In genomic region chr21:34004013-34004938, GRCh38 we compare ENCODE assay signal across 25 cellular contexts.
DNase-seq lines count a peak whose midpoint lies in the region; ATAC-seq and TF ChIP-seq lines count a peak whose summit lies in the region.
"Had no signal": no experiment of that assay in that cellular context is flagged by ENCODE, and none has a peak within 500 bp of the region (broad histone marks: within the 10 kb centered on the region; RNA-seq: fewer than 3 reads in every experiment).

No MANE protein-coding gene starts in this region.

- DNase-seq in breast epithelium (ENCODE audit: low spot score in 2 of 2): peak in 1 of 2 donors; percentile 71
- no peak for DNase-seq in MCF 10A (ENCODE audit: unreplicated experiment)
- peak; percentile 71 for DNase-seq in fibroblast of villous mesenchyme (ENCODE audit: low read depth)
- DNase-seq in osteocyte (ENCODE audit: extremely low spot score, unreplicated experiment): no peak
- no peak for DNase-seq in aorta
- no peak for DNase-seq in Karpas-422
- no peak for DNase-seq in stimulated activated naive CD4-positive, alpha-beta T cell treated with Interleukin-2 at 50 U/mL for 16 hours (lab: John Stamatoyannopoulos, UW)
- no peak for DNase-seq in activated CD8-positive, alpha-beta T cell treated with anti-CD3 and anti-CD28 coated beads, Interleukin-2, amount 10 ng/mL, durations not matched to agents 7 days and 5 days
- DNase-seq: 8988T, body of pancreas, EL, H7, hippocampal formation, Kasumi-1, kidney, naive B cell, NCI-H1092, NCI-H2081, NCI-H524, right lobe of liver, SW 1271, trophoblast cell had no signal

- no peak for TF ChIP-seq POLR2A in breast epithelium (IDR thresholded peaks at IDR 0.05)

- H3K27me3 Mint-ChIP-seq in MCF 10A (ENCODE audit: insufficient read depth, unreplicated experiment) (no peaks in the 10 kb centered on the region), osteocyte (ENCODE audit: unreplicated experiment) (no peaks in the 10 kb centered on the region)
- H3K27me3 Mint-ChIP-seq in activated CD8-positive, alpha-beta T cell treated with anti-CD3 and anti-CD28 coated beads, Interleukin-2, amount 10 ng/mL, durations not matched to agents 7 days and 5 days (ENCODE audit: low read depth): no peaks in the 10 kb centered on the region
- H3K27me3 Mint-ChIP-seq: activated naive CD8-positive, alpha-beta T cell; memory B cell; naive B cell had no signal

- H3K27me3 ChIP-seq in breast epithelium (no peaks in the 10 kb centered on the region), aorta (ENCODE audit: control insufficient read depth in 1 of 2, insufficient read depth in 2 of 2, low read length in 1 of 2) (no peaks in the 10 kb centered on the region), Karpas-422 (ENCODE audit: low read length) (no peaks in the 10 kb centered on the region)
- H3K27me3 ChIP-seq: body of pancreas, right lobe of liver had no signal

- WGBS in aorta, 2 donors: 31 to 35% methylated on average over 7 of the region's 7 CpGs

- H3K9me3 Mint-ChIP-seq in MCF 10A (ENCODE audit: unreplicated experiment) (no peaks in the 10 kb centered on the region), osteocyte (ENCODE audit: unreplicated experiment) (no peaks in the 10 kb centered on the region)
- H3K9me3 Mint-ChIP-seq in activated CD8-positive, alpha-beta T cell treated with anti-CD3 and anti-CD28 coated beads, Interleukin-2, amount 10 ng/mL, durations not matched to agents 7 days and 5 days (ENCODE audit: insufficient read depth): peaks cover 17% of the 10 kb centered on the region

- POLR2A ChIA-PET in MCF 10A (lab: Yijun Ruan, JAX): interaction anchor here (0.6 kb wide), 1 partner anchor 10 kb away, joined by 3 read pairs; no protein-coding TSS in a partner anchor
- POLR2A ChIA-PET in activated CD8-positive, alpha-beta T cell treated with anti-CD3 and anti-CD28 coated beads, Interleukin-2, amount 10 ng/mL, durations not matched to agents 7 days and 5 days (lab: Charles Lee): interaction anchor here (0.6 kb wide), 1 partner anchor 344 kb away, joined by 3 read pairs; no protein-coding TSS in a partner anchor

- H3K27ac Mint-ChIP-seq in MCF 10A (ENCODE audit: low read depth, unreplicated experiment): no peak overlapping the region
- peak overlapping the region; percentile 56 for H3K27ac Mint-ChIP-seq in osteocyte (ENCODE audit: unreplicated experiment)
- H3K27ac Mint-ChIP-seq in activated CD8-positive, alpha-beta T cell treated with anti-CD3 and anti-CD28 coated beads, Interleukin-2, amount 10 ng/mL, durations not matched to agents 7 days and 5 days: no peak overlapping the region
- H3K27ac Mint-ChIP-seq: activated naive CD8-positive, alpha-beta T cell; memory B cell; stimulated activated effector memory CD8-positive, alpha-beta T cell treated with anti-CD3 and anti-CD28 coated beads, Interleukin-12 subunit alpha, Interleukin-12 subunit beta, amount 100 ng/mL, for 72 hours had no signal

- H3K4me2 ChIP-seq in Karpas-422 (ENCODE audit: low read depth, low read length, poor library complexity, severe bottlenecking): no peak overlapping the region

- H3K9me2 ChIP-seq in Karpas-422 (replicated peaks; ENCODE audit: insufficient read depth, low read length): no peaks in the 10 kb centered on the region; the same call in 1 of the 2 replicates

- no peak overlapping the region for H3K4me3 Mint-ChIP-seq in MCF 10A (ENCODE audit: unreplicated experiment)
- no peak overlapping the region for H3K4me3 Mint-ChIP-seq in osteocyte (ENCODE audit: unreplicated experiment)
- no peak overlapping the region for H3K4me3 Mint-ChIP-seq in activated CD8-positive, alpha-beta T cell treated with anti-CD3 and anti-CD28 coated beads, Interleukin-2, amount 10 ng/mL, durations not matched to agents 7 days and 5 days
- H3K4me3 Mint-ChIP-seq: activated naive CD8-positive, alpha-beta T cell; memory B cell; naive B cell; stimulated activated effector memory CD8-positive, alpha-beta T cell treated with anti-CD3 and anti-CD28 coated beads, Interleukin-12 subunit alpha, Interleukin-12 subunit beta, amount 100 ng/mL, for 72 hours had no signal

- no peaks in the 10 kb centered on the region for H3K79me2 ChIP-seq in Karpas-422 (ENCODE audit: low read length)

- no peaks in the 10 kb centered on the region for H3K9me3 ChIP-seq in breast epithelium
- no peaks in the 10 kb centered on the region for H3K9me3 ChIP-seq in aorta (ENCODE audit: control insufficient read depth, low read length)
- no peaks in the 10 kb centered on the region for H3K9me3 ChIP-seq in Karpas-422 (ENCODE audit: low read length)
- H3K9me3 ChIP-seq: body of pancreas, right lobe of liver had no signal

- H3K9ac ChIP-seq in Karpas-422 (ENCODE audit: low read length): no peak overlapping the region

- no TSS peak for BruUV-seq in MCF 10A (replicated peaks; lab: Mats Ljungman, UMichigan)

- no peaks in the 10 kb centered on the region for H4K20me1 ChIP-seq in Karpas-422 (ENCODE audit: insufficient read depth, low read depth, low read length)

- H2AFZ ChIP-seq in Karpas-422 (ENCODE audit: low read length): no peak overlapping the region

- CTCF ChIA-PET in MCF 10A (lab: Yijun Ruan, JAX): interaction anchor here (0.6 kb wide), 2 partner anchors 52 to 285 kb away, joined by 3 read pairs; no protein-coding TSS in a partner anchor
- CTCF ChIA-PET in activated CD8-positive, alpha-beta T cell treated with anti-CD3 and anti-CD28 coated beads, Interleukin-2, amount 10 ng/mL, durations not matched to agents 7 days and 5 days (lab: Charles Lee): no interaction called here

- H3K27ac ChIP-seq in breast epithelium (peak overlapping the region; percentile 75 to 77), aorta (ENCODE audit: low read depth in 1 of 2, low read length in 2 of 2) (peak overlapping the region; percentile 74 to 88), Karpas-422 (ENCODE audit: low read length) (no peak overlapping the region)
- H3K27ac ChIP-seq: body of pancreas, right lobe of liver had no signal

- H3K36me3 Mint-ChIP-seq in MCF 10A (ENCODE audit: insufficient read depth, unreplicated experiment): no peaks in the 10 kb centered on the region
- peaks cover 2% of the 10 kb centered on the region for H3K36me3 Mint-ChIP-seq in osteocyte (ENCODE audit: unreplicated experiment)
- H3K36me3 Mint-ChIP-seq in activated CD8-positive, alpha-beta T cell treated with anti-CD3 and anti-CD28 coated beads, Interleukin-2, amount 10 ng/mL, durations not matched to agents 7 days and 5 days (ENCODE audit: low read depth): peaks cover 15% of the 10 kb centered on the region
- H3K36me3 Mint-ChIP-seq: naive B cell had no signal

- H3K4me3 ChIP-seq in breast epithelium (peak overlapping the region in 1 of 3 donors; percentile 1), fibroblast of villous mesenchyme (ENCODE audit: low read depth, low read length) (no peak overlapping the region), aorta (ENCODE audit: low read length in 2 of 2) (no peak overlapping the region), Karpas-422 (ENCODE audit: low read length) (no peak overlapping the region)
- H3K4me3 ChIP-seq: body of pancreas, right lobe of liver had no signal

- H3K36me3 ChIP-seq in breast epithelium: no peaks in the 10 kb centered on the region
- no peaks in the 10 kb centered on the region for H3K36me3 ChIP-seq in aorta (ENCODE audit: control insufficient read depth in 1 of 2, insufficient read depth in 2 of 2, low read length in 1 of 2)
- H3K36me3 ChIP-seq in Karpas-422 (ENCODE audit: insufficient read depth, low read length): no peaks in the 10 kb centered on the region
- H3K36me3 ChIP-seq: right lobe of liver had no signal

- no peaks in the 10 kb centered on the region for H3K4me1 ChIP-seq in breast epithelium
- no peaks in the 10 kb centered on the region for H3K4me1 ChIP-seq in aorta (ENCODE audit: control insufficient read depth in 1 of 2, insufficient read depth in 2 of 2, low read length in 2 of 2)
- H3K4me1 ChIP-seq in Karpas-422 (ENCODE audit: low read length): peaks cover 8% of the 10 kb centered on the region
- H3K4me1 ChIP-seq: body of pancreas, right lobe of liver had no signal

- intact Hi-C loops in breast epithelium (cut with DNase I; ENCODE audit: low total_unique reads): no loop called here
- intact Hi-C loops in MCF 10A (cut with micrococcal nuclease): no loop called here
- intact Hi-C loops in aorta (cut with DNase I): loop anchor here in 1 of 2 donors (10.0 kb wide), 1 partner anchor 61 kb away; no protein-coding TSS in a partner anchor

- H3K4me1 Mint-ChIP-seq in MCF 10A (ENCODE audit: insufficient read depth, unreplicated experiment): no peaks in the 10 kb centered on the region
- H3K4me1 Mint-ChIP-seq in osteocyte (ENCODE audit: unreplicated experiment): peaks cover 16% of the 10 kb centered on the region
- H3K4me1 Mint-ChIP-seq in activated CD8-positive, alpha-beta T cell treated with anti-CD3 and anti-CD28 coated beads, Interleukin-2, amount 10 ng/mL, durations not matched to agents 7 days and 5 days (ENCODE audit: low read depth): peaks cover 16% of the 10 kb centered on the region
- H3K4me1 Mint-ChIP-seq: memory B cell, naive B cell had no signal

- TF ChIP-seq CTCF in breast epithelium (IDR thresholded peaks at IDR 0.05): no peak
- no peak for TF ChIP-seq CTCF in MCF 10A (IDR thresholded peaks at IDR 0.05; ENCODE audit: unreplicated experiment)
- TF ChIP-seq CTCF in fibroblast of villous mesenchyme (IDR thresholded peaks at IDR 0.05; ENCODE audit: insufficient read depth, low read depth, low read length): no peak
- no peak for TF ChIP-seq CTCF in osteocyte (IDR thresholded peaks at IDR 0.05)

- ATAC-seq in aorta (ENCODE audit: low FRiP score): peak; percentile 82
- ATAC-seq in activated CD8-positive, alpha-beta T cell treated with anti-CD3 and anti-CD28 coated beads, Interleukin-2, amount 10 ng/mL, durations not matched to agents 7 days and 5 days: no peak
- ATAC-seq: body of pancreas; right lobe of liver; stimulated activated effector memory CD8-positive, alpha-beta T cell treated with anti-CD3 and anti-CD28 coated beads, Interleukin-12 subunit alpha, Interleukin-12 subunit beta, amount 100 ng/mL, for 72 hours had no signal
